Comparison of ENCODE assay signal across 9 cellular contexts in genomic region chr12:113980537-113981337, GRCh38. TPM values are rescaled to one million over a fixed set of nuclear protein-coding genes. Genes with fewer than 3 reads are reported as not detected.
A peak's percentile ranks its signal among the peaks of the same experiment; 100 is the strongest.
DNase-seq lines count a peak whose midpoint lies in the region; ATAC-seq and TF ChIP-seq lines count a peak whose summit lies in the region.
"Had no signal": no experiment of that assay in that cellular context is flagged by ENCODE, and none has a peak within 500 bp of the region (broad histone marks: within the 10 kb centered on the region; RNA-seq: fewer than 3 reads in every experiment).

No MANE protein-coding gene starts in this region.

- no peaks in the 10 kb centered on the region for H3K9me3 ChIP-seq in CD4-positive, alpha-beta T cell (ENCODE audit: control insufficient read depth, low read length)

- H3K27ac Mint-ChIP-seq in CD4-positive, alpha-beta T cell: no peak overlapping the region
- H3K27ac Mint-ChIP-seq: IgD-negative memory B cell had no signal

- DNase-seq in CD4-positive, alpha-beta T cell: no peak
- DNase-seq in NCI-H187 treated with DMSO at 0.1 percent for 48 hours (lab: John Stamatoyannopoulos, UW) (peak; percentile 33), T-helper 9 cell (peak; percentile 9), epithelial cell of proximal tubule (ENCODE audit: low read depth) (no peak), myocyte (ENCODE audit: low read depth) (peak; percentile 75)

- intact Hi-C loops in CD4-positive, alpha-beta T cell (cut with DNase I, micrococcal nuclease): loop anchor here (1.0 to 5.0 kb wide), 3 partner anchors 527 to 1937 kb away; no protein-coding TSS in a partner anchor

- CTCF ChIA-PET in CD4-positive, alpha-beta T cell (lab: Charles Lee): no interaction called here

- H3K27me3 Mint-ChIP-seq in CD4-positive, alpha-beta T cell: peaks cover 52% of the 10 kb centered on the region

- H3K27me3 ChIP-seq in CD4-positive, alpha-beta T cell (ENCODE audit: control insufficient read depth, insufficient read depth, low read length): peaks cover 13% of the 10 kb centered on the region

- no peaks in the 10 kb centered on the region for H3K36me3 Mint-ChIP-seq in CD4-positive, alpha-beta T cell (ENCODE audit: low read depth)
- H3K36me3 Mint-ChIP-seq: IgD-negative memory B cell had no signal

- POLR2A ChIA-PET in CD4-positive, alpha-beta T cell (lab: Charles Lee): no interaction called here

- no peak overlapping the region for H3K4me3 ChIP-seq in epithelial cell of proximal tubule (ENCODE audit: low read depth, low read length)

- no peaks in the 10 kb centered on the region for H3K4me1 Mint-ChIP-seq in CD4-positive, alpha-beta T cell (ENCODE audit: low read depth)
- H3K4me1 Mint-ChIP-seq: IgD-negative memory B cell had no signal

- ATAC-seq in CD4-positive, alpha-beta T cell (ENCODE audit: poor library complexity): no peak
- peak; percentile 74 for ATAC-seq in GM21515 (IDR thresholded peaks at IDR 0.05; ENCODE audit: unreplicated experiment)
- no peak for ATAC-seq in HG02885 (IDR thresholded peaks at IDR 0.05; ENCODE audit: poor library complexity, unreplicated experiment)
- no peak for ATAC-seq in HG02763 (IDR thresholded peaks at IDR 0.05; ENCODE audit: unreplicated experiment)

- H3K9me3 Mint-ChIP-seq in CD4-positive, alpha-beta T cell: no peaks in the 10 kb centered on the region
- H3K9me3 Mint-ChIP-seq: IgD-negative memory B cell had no signal

- H3K27ac ChIP-seq in CD4-positive, alpha-beta T cell (ENCODE audit: low read depth, low read length): no peak overlapping the region

- TF ChIP-seq CTCF in CD4-positive, alpha-beta T cell (IDR thresholded peaks at IDR 0.05): peak; percentile 67
- TF ChIP-seq CTCF in epithelial cell of proximal tubule (conservative IDR thresholded peaks at IDR 0.05; ENCODE audit: low read depth, low read length): peak; percentile 97

- no peak overlapping the region for H3K4me3 Mint-ChIP-seq in CD4-positive, alpha-beta T cell
- H3K4me3 Mint-ChIP-seq: IgD-negative memory B cell had no signal

RNA-seq across cellular contexts. Expression of gene RBM19, which starts 14.6 kb away (rescaled TPM):
- 10 to 100 TPM; 57.1 to 58.5 TPM for total RNA-seq in CD4-positive, alpha-beta T cell
- total RNA-seq in epithelial cell of proximal tubule: 26.5 and 32.2 TPM in 2 replicates
- 17.6 and 21.1 TPM in 2 replicates for total RNA-seq in myocyte
- 16.8 TPM for polyA plus RNA-seq in myocyte (2012)

Comparison
In these comparisons a context has a peak if more than half of its experiments do, and no peak if none do; other contexts are left out.
1. DNase-seq: peak in NCI-H187 treated with DMSO at 0.1 percent for 48 hours (single experiment), T-helper 9 cell (single experiment) and myocyte (single experiment); none in CD4-positive, alpha-beta T cell (0 of 10) and epithelial cell of proximal tubule (single experiment).